10 cellular contexts compared by ENCODE assay signal in the genomic region with DNA sequence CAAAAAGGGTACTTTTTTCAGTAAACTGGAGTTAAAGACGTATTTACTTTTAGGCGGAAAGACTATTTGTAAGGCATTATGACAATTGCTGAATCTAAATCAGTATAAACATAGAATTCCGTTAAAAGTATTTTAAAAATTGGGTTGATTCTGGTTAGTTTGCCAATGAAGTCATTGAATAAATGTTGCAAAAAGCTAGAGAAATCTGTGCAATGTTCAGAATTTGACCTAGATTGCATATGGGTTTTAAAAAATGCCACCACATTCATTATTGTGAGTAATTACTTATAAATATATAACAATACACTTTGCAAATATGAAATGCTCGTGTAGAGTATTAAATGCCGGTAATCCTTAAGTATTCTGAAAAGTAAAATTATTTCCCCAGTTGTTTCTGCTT.
A peak's percentile ranks its signal among the peaks of the same experiment; 100 is the strongest.
DNase-seq lines count a peak whose midpoint lies in the region; ATAC-seq and TF ChIP-seq lines count a peak whose summit lies in the region.
"Had no signal": no experiment of that assay in that cellular context is flagged by ENCODE, and none has a peak within 500 bp of the region (broad histone marks: within the 10 kb centered on the region; RNA-seq: fewer than 3 reads in every experiment).

No MANE protein-coding gene starts in this region.

- TF ChIP-seq CTCF in OCI-LY3 (IDR thresholded peaks at IDR 0.05; ENCODE audit: low read depth, low read length) (no peak), parathyroid adenoma (IDR thresholded peaks at IDR 0.05) (no peak)

- H3K4me3 ChIP-seq in OCI-LY3 (ENCODE audit: low read length) = peak overlapping the region; percentile 37; the same call in 1 of the 2 replicates
- H3K4me3 ChIP-seq in parathyroid adenoma (ENCODE audit: low read depth, low read length) = no peak overlapping the region
- H3K4me3 ChIP-seq: MG63 had no signal

- H3K4me2 ChIP-seq in OCI-LY3 (ENCODE audit: low read length) = peak overlapping the region; percentile 34
- H3K4me2 ChIP-seq in parathyroid adenoma (ENCODE audit: low read length) = no peak overlapping the region

- no peak overlapping the region for H3K9ac ChIP-seq in OCI-LY3 (ENCODE audit: low read length)
- H3K9ac ChIP-seq in parathyroid adenoma = no peak overlapping the region

- peak; percentile 48 for DNase-seq in DMS114 treated with DMSO at 0.1 percent for 48 hours (lab: John Stamatoyannopoulos, UW; ENCODE audit: unreplicated experiment)
- peak; percentile 23 for DNase-seq in dedifferentiated amniotic fluid mesenchymal stem cell (ENCODE audit: extremely low spot score)
- DNase-seq: DMS79, MG63, SHP77 treated with DMSO at 0.1 percent for 48 hours had no signal

- H3K4me1 ChIP-seq in OCI-LY3 (ENCODE audit: low read length) (no peaks in the 10 kb centered on the region; the same call in 1 of the 2 replicates), parathyroid adenoma (no peaks in the 10 kb centered on the region)

- H2AFZ ChIP-seq in OCI-LY3 (ENCODE audit: low read depth, low read length) = peak overlapping the region; percentile 46; the same call in 1 of the 2 replicates
- H2AFZ ChIP-seq in parathyroid adenoma = peak overlapping the region; percentile 4

- ATAC-seq in GM18861 (IDR thresholded peaks at IDR 0.05; ENCODE audit: unreplicated experiment) (no peak), GM21526 (IDR thresholded peaks at IDR 0.05; ENCODE audit: low FRiP score, unreplicated experiment) (no peak), GM21515 (IDR thresholded peaks at IDR 0.05; ENCODE audit: unreplicated experiment) (no peak)

- H3K27ac ChIP-seq in OCI-LY3 (ENCODE audit: low read length) = no peak overlapping the region
- H3K27ac ChIP-seq in parathyroid adenoma = no peak overlapping the region

- H3K36me3 ChIP-seq in OCI-LY3 (replicated peaks; ENCODE audit: low read depth, low read length) = no peaks in the 10 kb centered on the region
- H3K36me3 ChIP-seq in parathyroid adenoma (ENCODE audit: control insufficient read depth, insufficient read depth, low read length) = no peaks in the 10 kb centered on the region
- H3K36me3 ChIP-seq: MG63 had no signal

- H3K79me2 ChIP-seq in OCI-LY3 (ENCODE audit: low read length) (no peaks in the 10 kb centered on the region), parathyroid adenoma (no peaks in the 10 kb centered on the region)

- H3K9me3 ChIP-seq in OCI-LY3 (ENCODE audit: insufficient read depth, low read length) (no peaks in the 10 kb centered on the region), parathyroid adenoma (ENCODE audit: control insufficient read depth, low read length) (no peaks in the 10 kb centered on the region)
- H3K9me3 ChIP-seq: MG63 had no signal

- H3K27me3 ChIP-seq in OCI-LY3 (ENCODE audit: low read depth, low read length) (no peaks in the 10 kb centered on the region), parathyroid adenoma (ENCODE audit: control insufficient read depth, insufficient read depth, low read length) (no peaks in the 10 kb centered on the region)
- H3K27me3 ChIP-seq: MG63 had no signal

- no peaks in the 10 kb centered on the region for H4K20me1 ChIP-seq in OCI-LY3 (ENCODE audit: insufficient read depth, low read length)
